In genomic region chr14:70600382-70601157, GRCh38 we compare ENCODE assay signal across 9 cellular contexts. TPM values are rescaled to one million over a fixed set of nuclear protein-coding genes. Genes with fewer than 3 reads are reported as not detected.
A peak's percentile ranks its signal among the peaks of the same experiment; 100 is the strongest.
DNase-seq lines count a peak whose midpoint lies in the region; ATAC-seq, FAIRE-seq and TF ChIP-seq lines count a peak whose summit lies in the region.
"Had no signal": no experiment of that assay in that cellular context is flagged by ENCODE, and none has a peak within 500 bp of the region (broad histone marks: within the 10 kb centered on the region; RNA-seq: fewer than 3 reads in every experiment).

A gene with protein sequence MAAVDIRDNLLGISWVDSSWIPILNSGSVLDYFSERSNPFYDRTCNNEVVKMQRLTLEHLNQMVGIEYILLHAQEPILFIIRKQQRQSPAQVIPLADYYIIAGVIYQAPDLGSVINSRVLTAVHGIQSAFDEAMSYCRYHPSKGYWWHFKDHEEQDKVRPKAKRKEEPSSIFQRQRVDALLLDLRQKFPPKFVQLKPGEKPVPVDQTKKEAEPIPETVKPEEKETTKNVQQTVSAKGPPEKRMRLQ (minus strand): TSS chr14:70600655. CDS start chr14:70600637, 18 bp downstream.

- no peak for TF ChIP-seq CTCF in HepG2 (CRISPR knock-in tag; IDR thresholded peaks at IDR 0.05)

- CTCF ChIA-PET in HepG2 (lab: Yijun Ruan, JAX; ENCODE audit: low intra/inter-chr PET ratio, low total read pairs), result no interaction called here

- in situ Hi-C loops in HepG2 (cut with HindIII; ENCODE audit: extremely low pct_ligation_motif_present, low pct_unique_long_range_greater_than_20kb), result loop anchor here (25.0 kb wide), 1 partner anchor 362 kb away; no protein-coding TSS in a partner anchor

- H3K27ac ChIP-seq in BLaER1, result peak within 1 kb of the TSS; percentile 89
- H3K27ac ChIP-seq in HepG2 (ENCODE audit: extremely low read length, insufficient read depth, low read length), result peak within 1 kb of the TSS; percentile 86

- peak; percentile 43 to 85; a peak in 2 of 4 replicates for TF ChIP-seq POLR2A in HepG2 (IDR thresholded peaks at IDR 0.05; ENCODE audit: insufficient read depth in 1 of 2, low read depth in 2 of 2, low read length in 2 of 2)

- H4K20me1 ChIP-seq in BLaER1 (peaks cover 46% of the 10 kb centered on the region), HepG2 (ENCODE audit: insufficient read depth, low read length) (no peaks in the 10 kb centered on the region; the same call in 1 of the 2 replicates)

- intact Hi-C loops in HepG2 (cut with micrococcal nuclease; ENCODE audit: unreplicated experiment), result no loop called here

- no TSS peak for BruUV-seq in HepG2 (replicated peaks; lab: Mats Ljungman, UMichigan)

- H3K4me1 ChIP-seq in BLaER1 (peaks cover 20% of the 10 kb centered on the region), HepG2 (ENCODE audit: insufficient read depth, low read length) (peaks cover 23% of the 10 kb centered on the region)

- ATAC-seq in GM19351 (IDR thresholded peaks at IDR 0.05; ENCODE audit: unreplicated experiment) (peak; percentile 91), HepG2 (peak; percentile 99)

- no peaks in the 10 kb centered on the region for H3K9me3 ChIP-seq in BLaER1
- H3K9me3 ChIP-seq in HepG2 (ENCODE audit: low read length), result no peaks in the 10 kb centered on the region

- H3K9ac ChIP-seq in BLaER1 (peak within 1 kb of the TSS; percentile 88), HepG2 (ENCODE audit: insufficient read depth, low read depth, low read length) (peak within 1 kb of the TSS; percentile 95)

- POLR2A ChIA-PET in HepG2 (lab: Yijun Ruan, JAX), result interaction anchor here (1.0 to 1.6 kb wide), 2 partner anchors 107 to 209 kb away, joined by 3 to 6 read pairs; partner anchors contain the start of gene MAP3K9

- peak; percentile 92 for DNase-seq in HK-2 (ENCODE audit: unreplicated experiment)
- peak; percentile 98 for DNase-seq in NCI-H82 (lab: John Stamatoyannopoulos, UW)
- peak; percentile 92 to 93 for DNase-seq in activated CD4-positive, alpha-beta T cell treated with anti-CD3 and anti-CD28 coated beads, Interleukin-2, amount 50 U/mL, for 4 hours
- DNase-seq in dermis microvascular lymphatic vessel endothelial cell (ENCODE audit: low read depth in 2 of 2), result peak; percentile 79 to 91
- peak; percentile 89 for DNase-seq in HepG2 (ENCODE audit: low spot score)
- DNase-seq in stimulated activated CD4-positive, alpha-beta T cell treated with anti-CD3 and anti-CD28 coated beads, Interleukin-2, amount 100 ng/mL, for 4 hours (ENCODE audit: low read depth), result peak; percentile 91

- 1% methylated on average over 43 of the region's 43 CpGs for WGBS in HepG2 (ENCODE audit: low lambda C conversion rate)

- peak; percentile 47 for FAIRE-seq in HepG2 (lab: Jason Lieb, UNC)
- FAIRE-seq: TTC549 had no signal

- peaks cover 19% of the 10 kb centered on the region for H3K36me3 ChIP-seq in BLaER1
- H3K36me3 ChIP-seq in HepG2 (replicated peaks in 1 of 2; ENCODE audit: control insufficient read depth in 1 of 2, insufficient read depth in 2 of 2, low read length in 2 of 2), result peaks cover 2 to 10% of the 10 kb centered on the region in 2 experiments; a peak in 3 of 5 replicates

- TF ChIP-seq EP300 in HepG2 (IDR thresholded peaks at IDR 0.05; ENCODE audit: low read depth in 2 of 2, low read length in 2 of 2), result 0 out of 4 replicates have a peak, but pooled peaks of 1 of the 2 experiments have one; percentile 36
- no peak for TF ChIP-seq EP300 in HepG2 (CRISPR knock-in tag; IDR thresholded peaks at IDR 0.05; ENCODE audit: borderline replicate concordance)

- H3K27me3 ChIP-seq in BLaER1 (no peaks in the 10 kb centered on the region), HepG2 (ENCODE audit: control insufficient read depth in 1 of 2, insufficient read depth in 2 of 2, low read length in 2 of 2) (peaks cover 0 to 7% of the 10 kb centered on the region in 2 experiments; a peak in 1 of 5 replicates)

- H3K4me3 ChIP-seq in BLaER1, result peak within 1 kb of the TSS; percentile 88
- peak within 1 kb of the TSS; percentile 90 to 99 (median 98) for H3K4me3 ChIP-seq in HepG2 (replicated peaks in 1 of 3; ENCODE audit: insufficient read depth in 1 of 3, low read depth in 2 of 3, low read length in 3 of 3)

- TF ChIP-seq RAD21 in HepG2 (CRISPR knock-in tag; IDR thresholded peaks at IDR 0.05), result no peak

- H3K79me2 ChIP-seq in HepG2 (ENCODE audit: insufficient read depth, low read length), result peaks cover 45% of the 10 kb centered on the region

- H3K4me2 ChIP-seq in BLaER1 (peak within 1 kb of the TSS; percentile 95), HepG2 (ENCODE audit: low read depth, low read length) (peak within 1 kb of the TSS; percentile 94)

- H2AFZ ChIP-seq in HepG2 (ENCODE audit: low read length), result peak within 1 kb of the TSS; percentile 100

TF ChIP-seq in HepG2, 621 proteins besides CTCF, POLR2A, EP300 and RAD21 (continues in another document):
- TF ChIP-seq, protein P1, sequence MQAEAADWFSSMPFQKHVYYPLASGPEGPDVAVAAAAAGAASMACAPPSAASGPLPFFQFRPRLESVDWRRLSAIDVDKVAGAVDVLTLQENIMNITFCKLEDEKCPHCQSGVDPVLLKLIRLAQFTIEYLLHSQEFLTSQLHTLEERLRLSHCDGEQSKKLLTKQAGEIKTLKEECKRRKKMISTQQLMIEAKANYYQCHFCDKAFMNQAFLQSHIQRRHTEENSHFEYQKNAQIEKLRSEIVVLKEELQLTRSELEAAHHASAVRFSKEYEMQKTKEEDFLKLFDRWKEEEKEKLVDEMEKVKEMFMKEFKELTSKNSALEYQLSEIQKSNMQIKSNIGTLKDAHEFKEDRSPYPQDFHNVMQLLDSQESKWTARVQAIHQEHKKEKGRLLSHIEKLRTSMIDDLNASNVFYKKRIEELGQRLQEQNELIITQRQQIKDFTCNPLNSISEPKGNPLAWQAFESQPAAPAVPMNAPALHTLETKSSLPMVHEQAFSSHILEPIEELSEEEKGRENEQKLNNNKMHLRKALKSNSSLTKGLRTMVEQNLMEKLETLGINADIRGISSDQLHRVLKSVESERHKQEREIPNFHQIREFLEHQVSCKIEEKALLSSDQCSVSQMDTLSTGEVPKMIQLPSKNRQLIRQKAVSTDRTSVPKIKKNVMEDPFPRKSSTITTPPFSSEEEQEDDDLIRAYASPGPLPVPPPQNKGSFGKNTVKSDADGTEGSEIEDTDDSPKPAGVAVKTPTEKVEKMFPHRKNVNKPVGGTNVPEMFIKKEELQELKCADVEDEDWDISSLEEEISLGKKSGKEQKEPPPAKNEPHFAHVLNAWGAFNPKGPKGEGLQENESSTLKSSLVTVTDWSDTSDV (CRISPR knock-in tag; IDR thresholded peaks at IDR 0.05), result no peak
- no peak for TF ChIP-seq SSRP1 (CRISPR knock-in tag; IDR thresholded peaks at IDR 0.05)

RNA-seq across cellular contexts. Expression of the gene that starts here (rescaled TPM):
- 17.7 and 23.6 TPM in 2 replicates for total RNA-seq in dermis microvascular lymphatic vessel endothelial cell
- 47.8 and 64.0 TPM in 2 replicates for total RNA-seq in HepG2 (2016; rRNA removed; fragmentation: Illumina TruSeq; extraction: Trizol)
- 14.6 and 15.6 TPM in 2 replicates for total RNA-seq in HepG2 (2016; cell fraction: cytosol; rRNA removed; fragmentation: Illumina TruSeq; extraction: Trizol; ENCODE audit: low read depth)
- total RNA-seq in HepG2 (2016; cell fraction: insoluble cytoplasmic fraction; rRNA removed; fragmentation: Illumina TruSeq; extraction: Trizol), result 48.4 and 70.6 TPM in 2 replicates
- total RNA-seq in HepG2 (2016; cell fraction: membrane; rRNA removed; fragmentation: Illumina TruSeq; extraction: Trizol), result 15.7 and 19.1 TPM in 2 replicates
- total RNA-seq in HepG2 (2016; cell fraction: nucleus; rRNA removed; fragmentation: Illumina TruSeq; extraction: Trizol), result 45.6 and 46.7 TPM in 2 replicates
- 38.1 and 44.8 TPM in 2 replicates for polyA plus RNA-seq in HepG2 (2011; rRNA removed)
- polyA plus RNA-seq in HepG2 (2011; cell fraction: cytosol; rRNA removed), result 20.6 and 34.1 TPM in 2 replicates
- 10.4 and 12.4 TPM in 2 replicates for polyA plus RNA-seq in HepG2 (2011; cell fraction: nucleus; rRNA removed)
- 33.6 and 49.3 TPM in 2 replicates for polyA plus RNA-seq in HepG2 (2012)
- polyA plus RNA-seq in HepG2 (2016; cell fraction: cytosol; fragmentation: Illumina TruSeq; extraction: Trizol; ENCODE audit: low read depth), result 5.6 and 7.1 TPM in 2 replicates
- 69.2 and 87.2 TPM in 2 replicates for polyA plus RNA-seq in HepG2 (2016; cell fraction: insoluble cytoplasmic fraction; fragmentation: Illumina TruSeq; extraction: Trizol; ENCODE audit: low read depth)
- polyA plus RNA-seq in HepG2 (2016; cell fraction: membrane; fragmentation: Illumina TruSeq; extraction: Trizol; ENCODE audit: low read depth), result 11.2 and 12.2 TPM in 2 replicates
- 42.8 TPM in 2 replicates for polyA plus RNA-seq in HepG2 (2016; cell fraction: nucleus; fragmentation: Illumina TruSeq; extraction: Trizol; ENCODE audit: insufficient read depth, low read depth)
- 21.9 and 34.5 TPM in 2 replicates for polyA minus RNA-seq in HepG2 (2011; rRNA and poly(A)+ RNA removed; ENCODE audit: low replicate concordance)
- polyA minus RNA-seq in HepG2 (2011; cell fraction: cytosol; rRNA and poly(A)+ RNA removed), result 17.6 and 17.8 TPM in 2 replicates
- 144 and 149 TPM in 2 replicates for polyA minus RNA-seq in HepG2 (2011; cell fraction: nucleus; rRNA and poly(A)+ RNA removed)

Comparison
In these comparisons a context has a peak if more than half of its experiments do, and no peak if none do; other contexts are left out.
1. Peak in every context shown above with its lines: DNase-seq, ATAC-seq, H3K4me3 ChIP-seq and H3K27ac ChIP-seq.